ENCODE assay signal across 9 cellular contexts in genomic region chr13:100789481-100789880, GRCh38.
A peak's percentile ranks its signal among the peaks of the same experiment; 100 is the strongest.
DNase-seq lines count a peak whose midpoint lies in the region; ATAC-seq and TF ChIP-seq lines count a peak whose summit lies in the region.
"Had no signal": no experiment of that assay in that cellular context is flagged by ENCODE, and none has a peak within 500 bp of the region (broad histone marks: within the 10 kb centered on the region; RNA-seq: fewer than 3 reads in every experiment).

No MANE protein-coding gene starts in this region.

- H3K36me3 Mint-ChIP-seq in T-helper 2 cell treated with Interferon-gamma antibody and Interleukin-4, amounts not matched to agents 5 μg/mL and 100 μg/mL, for 36 hours (ENCODE audit: low read depth) = no peaks in the 10 kb centered on the region

- no peak overlapping the region for H3K4me3 ChIP-seq in astrocyte of the spinal cord (ENCODE audit: low read depth, low read length)
- H3K4me3 ChIP-seq: SJSA1 had no signal

- in situ Hi-C loops in astrocyte of the spinal cord (cut with HindIII; ENCODE audit: low sequenced_read_pairs) = no loop called here

- peaks cover 7% of the 10 kb centered on the region for H3K27me3 Mint-ChIP-seq in T-helper 2 cell treated with Interferon-gamma antibody and Interleukin-4, amounts not matched to agents 5 μg/mL and 100 μg/mL, for 36 hours (ENCODE audit: low read depth)

- peaks cover 3% of the 10 kb centered on the region for H3K4me1 Mint-ChIP-seq in T-helper 2 cell treated with Interferon-gamma antibody and Interleukin-4, amounts not matched to agents 5 μg/mL and 100 μg/mL, for 36 hours (ENCODE audit: low read depth)

- no peak for TF ChIP-seq CTCF in astrocyte of the spinal cord (IDR thresholded peaks at IDR 0.05; ENCODE audit: low read depth, low read length)

- H3K27ac Mint-ChIP-seq in T-helper 2 cell treated with Interferon-gamma antibody and Interleukin-4, amounts not matched to agents 5 μg/mL and 100 μg/mL, for 36 hours = no peak overlapping the region

- H3K4me3 Mint-ChIP-seq in T-helper 2 cell treated with Interferon-gamma antibody and Interleukin-4, amounts not matched to agents 5 μg/mL and 100 μg/mL, for 36 hours = no peak overlapping the region

- peak; percentile 16 for ATAC-seq in HG03460 (IDR thresholded peaks at IDR 0.05; ENCODE audit: unreplicated experiment)

- peak; percentile 100 for DNase-seq in DMS79 (lab: John Stamatoyannopoulos, UW)
- DNase-seq in astrocyte of the spinal cord (ENCODE audit: low read depth, low spot score) = peak; percentile 41
- DNase-seq in midbrain (lab: John Stamatoyannopoulos, UW) = peak; percentile 76
- no peak for DNase-seq in T-helper 2 cell treated with Interferon-gamma antibody and Interleukin-4, amounts not matched to agents 5 μg/mL and 100 μg/mL, for 36 hours (ENCODE audit: low spot score)
- no peak for DNase-seq in HT-29 (ENCODE audit: low spot score)
- DNase-seq in GM19240 (ENCODE audit: insufficient read length, low spot score) = no peak
- DNase-seq in iPS-NIHi7 (ENCODE audit: extremely low spot score) = no peak

- no peaks in the 10 kb centered on the region for H3K9me3 Mint-ChIP-seq in T-helper 2 cell treated with Interferon-gamma antibody and Interleukin-4, amounts not matched to agents 5 μg/mL and 100 μg/mL, for 36 hours

Comparison
In these comparisons a context has a peak if more than half of its experiments do, and no peak if none do; other contexts are left out.
1. DNase-seq: peak in DMS79 (single experiment), astrocyte of the spinal cord (single experiment) and midbrain (single experiment); none in T-helper 2 cell treated with Interferon-gamma antibody and Interleukin-4, amounts not matched to agents 5 μg/mL and 100 μg/mL, for 36 hours (single experiment), HT-29 (single experiment), GM19240 (single experiment) and iPS-NIHi7 (single experiment).